ENCODE assay signal across 30 cellular contexts in genomic region chr4:106325800-106326199, GRCh38. TPM values are rescaled to one million over a fixed set of nuclear protein-coding genes. Genes with fewer than 3 reads are reported as not detected.
"Had no signal": no experiment of that assay in that cellular context is flagged by ENCODE, and none has a peak within 500 bp of the region (broad histone marks: within the 10 kb centered on the region; RNA-seq: fewer than 3 reads in every experiment).

No MANE protein-coding gene starts in this region.

- H3K27me3 Mint-ChIP-seq: activated naive CD8-positive, alpha-beta T cell treated with anti-CD3 and anti-CD28 coated beads for 36 hours; dendritic cell treated with granulocyte-macrophage colony-stimulating factor and Interleukin-4, amounts not matched to agents 40 ng/mL and 50 ng/mL, for 4 days; naive thymus-derived CD4-positive, alpha-beta T cell; stimulated activated naive B cell treated with anti-CD40 and anti-IgM and Interleukin-4, amounts not matched to agents 10 μg/mL and 1 μg/mL and 100 μg/mL, for 72 hours had no signal

- H3K4me1 Mint-ChIP-seq: neural progenitor cell had no signal

- H3K27ac ChIP-seq: cardiac muscle cell, gastroesophageal sphincter, heart left ventricle, lower lobe of right lung, neural progenitor cell, transverse colon, uterus had no signal

- H3K4me3 Mint-ChIP-seq: activated naive CD8-positive, alpha-beta T cell treated with anti-CD3 and anti-CD28 coated beads for 36 hours; dendritic cell treated with granulocyte-macrophage colony-stimulating factor and Interleukin-4, amounts not matched to agents 40 ng/mL and 50 ng/mL, for 4 days; naive thymus-derived CD4-positive, alpha-beta T cell; neural progenitor cell; stimulated activated naive B cell treated with anti-CD40 and anti-IgM and Interleukin-4, amounts not matched to agents 10 μg/mL and 1 μg/mL and 100 μg/mL, for 72 hours had no signal

- H3K27ac Mint-ChIP-seq: activated naive CD8-positive, alpha-beta T cell treated with anti-CD3 and anti-CD28 coated beads for 36 hours; dendritic cell treated with granulocyte-macrophage colony-stimulating factor and Interleukin-4, amounts not matched to agents 40 ng/mL and 50 ng/mL, for 4 days; naive thymus-derived CD4-positive, alpha-beta T cell; neural progenitor cell; stimulated activated naive B cell treated with anti-CD40 and anti-IgM and Interleukin-4, amounts not matched to agents 10 μg/mL and 1 μg/mL and 100 μg/mL, for 72 hours had no signal

- H3K9me3 Mint-ChIP-seq: dendritic cell treated with granulocyte-macrophage colony-stimulating factor and Interleukin-4, amounts not matched to agents 40 ng/mL and 50 ng/mL, for 4 days; naive thymus-derived CD4-positive, alpha-beta T cell; stimulated activated naive B cell treated with anti-CD40 and anti-IgM and Interleukin-4, amounts not matched to agents 10 μg/mL and 1 μg/mL and 100 μg/mL, for 72 hours had no signal

- DNase-seq: activated CD4-positive, alpha-beta T cell treated with anti-CD3 and anti-CD28 coated beads, Interleukin-2, amount 50 U/mL, for 4 hours; activated naive CD4-positive, alpha-beta T cell treated with Interleukin-2 at 50 U/mL for 16 hours; activated naive CD8-positive, alpha-beta T cell treated with anti-CD3 and anti-CD28 coated beads for 36 hours; activated T-cell treated with anti-CD3 and anti-CD28 coated beads, Interleukin-2, amount 50 U/mL, for 48 hours; amniotic stem cell; effector CD4-positive, alpha-beta T cell; heart left ventricle; islet precursor cell; lower lobe of right lung; naive thymus-derived CD4-positive, alpha-beta T cell; retina; stimulated activated CD4-positive, alpha-beta T cell treated with anti-CD3 and anti-CD28 coated beads, Interleukin-2, amount 100 ng/mL, for 48 hours; stimulated activated CD8-positive, alpha-beta memory T cell treated with anti-CD3 and anti-CD28 coated beads, Interleukin-4, amount 100 ng/mL, for 48 hours; stimulated activated naive B cell treated with anti-CD40 and anti-IgM and Interleukin-4, amounts not matched to agents 10 μg/mL and 1 μg/mL and 100 μg/mL, for 72 hours; T-helper 9 cell; transverse colon; uterus had no signal

RNA-seq across cellular contexts. Expression of gene GIMD1, which starts 42.8 kb away (rescaled TPM):
- total RNA-seq: activated CD8-positive, alpha-beta memory T cell treated with anti-CD3 and anti-CD28 coated beads for 36 hours; activated naive CD8-positive, alpha-beta T cell treated with anti-CD3 and anti-CD28 coated beads for 36 hours; cardiac muscle cell; chondrocyte; esophagus mucosa; gastroesophageal sphincter; heart left ventricle; left lobe of liver; lower lobe of right lung; mesenteric fat pad; naive thymus-derived CD4-positive, alpha-beta T cell; omental fat pad; posterior vena cava; T-helper 1 cell treated with Interleukin-12 subunit alpha and Interleukin-12 subunit beta and Interleukin-4 antibody, amounts not matched to agents 30 ng/mL and 1 ng/mL, for 36 hours; temporal lobe; transverse colon; uterus had no signal
